ENCODE assay signal across 8 cellular contexts in the genomic region with DNA sequence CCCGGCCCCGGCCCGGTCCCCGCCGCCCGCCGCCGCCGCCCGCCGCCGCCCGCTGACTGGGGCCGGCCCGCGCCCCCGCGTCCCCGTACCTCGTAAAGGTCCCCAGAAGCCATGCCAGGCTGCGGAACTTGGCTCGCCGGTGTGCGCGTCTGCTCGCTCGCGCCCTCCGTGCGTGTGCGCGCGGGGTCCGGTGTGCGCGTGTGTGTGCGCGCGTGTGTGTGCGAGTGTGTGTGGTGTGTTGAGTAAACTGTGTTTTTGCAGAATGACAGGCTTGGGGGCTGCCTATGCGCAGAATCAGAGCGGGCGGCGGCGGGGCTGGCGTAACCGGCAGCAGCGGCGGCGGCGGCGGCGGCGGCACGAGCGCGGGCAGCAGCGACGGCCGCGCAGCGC. TPM values are rescaled to one million over a fixed set of nuclear protein-coding genes. Genes with fewer than 3 reads are reported as not detected.
DNase-seq lines count a peak whose midpoint lies in the region; TF ChIP-seq lines count a peak whose summit lies in the region.

No MANE protein-coding gene starts in this region.

- intact Hi-C loops in OCI-LY7 (cut with micrococcal nuclease; ENCODE audit: unreplicated experiment): no loop called here
- intact Hi-C loops in posterior cingulate gyrus (cut with DNase I): loop anchor here (2.0 kb wide), 1 partner anchor 263 kb away; a partner anchor contains a TSS

- H3K4me3 ChIP-seq in OCI-LY7 (ENCODE audit: low read depth, low read length, poor library complexity, severe bottlenecking) (peak overlapping the region; percentile 67), SJCRH30 (no peak overlapping the region)

- POLR2A ChIA-PET in OCI-LY7 (lab: Charles Lee): no interaction called here

- H3K79me2 ChIP-seq in OCI-LY7 (ENCODE audit: insufficient read depth, low read depth, low read length): no peaks in the 10 kb centered on the region

- peaks cover 12% of the 10 kb centered on the region for H3K36me3 Mint-ChIP-seq in HFFc6 (ENCODE audit: low read depth)

- CTCF ChIA-PET in OCI-LY7 (lab: Charles Lee; ENCODE audit: unreplicated experiment): no interaction called here

- TF ChIP-seq CTCF in GM10266 (IDR thresholded peaks at IDR 0.05; ENCODE audit: control insufficient read depth, insufficient read depth, low read depth, missing control alignments): no peak
- TF ChIP-seq CTCF in HFFc6 (IDR thresholded peaks at IDR 0.05): no peak
- TF ChIP-seq CTCF in OCI-LY7 (conservative IDR thresholded peaks at IDR 0.05; ENCODE audit: low read length): no peak

- H3K27me3 ChIP-seq in SJCRH30: no peaks in the 10 kb centered on the region

- H3K27ac ChIP-seq in OCI-LY7 (ENCODE audit: low read depth, low read length, poor library complexity, severe bottlenecking) (no peak overlapping the region), SJCRH30 (no peak overlapping the region)

- no peaks in the 10 kb centered on the region for H3K4me1 ChIP-seq in OCI-LY7 (ENCODE audit: insufficient read depth, low read length, poor library complexity, severe bottlenecking)
- no peaks in the 10 kb centered on the region for H3K4me1 ChIP-seq in SJCRH30

- H3K4me3 Mint-ChIP-seq in HFFc6: peak overlapping the region; percentile 90

- DNase-seq in GM10266 (ENCODE audit: extremely low spot score) (peak; percentile 66), HFFc6 (peak; percentile 66), OCI-LY7 (ENCODE audit: low spot score) (peak; percentile 32), germinal center (ENCODE audit: low spot score) (peak; percentile 61), posterior cingulate gyrus (peak; percentile 22 to 93 (median 52)), NCI-H1048 (lab: John Stamatoyannopoulos, UW) (no peak), SJCRH30 (no peak)
- DNase-seq in activated gamma-delta T cell treated with anti-CD3 and anti-CD28 coated beads, Interleukin-2, amount 50 U/mL, for 16 hours (ENCODE audit: low read depth): peak; percentile 25

- no peaks in the 10 kb centered on the region for H4K20me1 ChIP-seq in OCI-LY7 (ENCODE audit: insufficient read depth, low read length)

- H2AFZ ChIP-seq in OCI-LY7 (ENCODE audit: low read length): no peak overlapping the region

- no peaks in the 10 kb centered on the region for H3K9me3 ChIP-seq in OCI-LY7 (ENCODE audit: low read length)
- H3K9me3 ChIP-seq in SJCRH30 (replicated peaks): no peaks in the 10 kb centered on the region

- H3K4me1 Mint-ChIP-seq in HFFc6 (ENCODE audit: low read depth): peaks cover 30% of the 10 kb centered on the region

- no peaks in the 10 kb centered on the region for H3K36me3 ChIP-seq in OCI-LY7 (ENCODE audit: insufficient read depth, low read length)
- no peaks in the 10 kb centered on the region for H3K36me3 ChIP-seq in SJCRH30

- H3K27ac Mint-ChIP-seq in HFFc6: peak overlapping the region; percentile 82

- no TSS peak for BruUV-seq in OCI-LY7 (replicated peaks; lab: Mats Ljungman, UMichigan)

- no peaks in the 10 kb centered on the region for H3K27me3 Mint-ChIP-seq in HFFc6 (ENCODE audit: insufficient read depth)

- peak overlapping the region; percentile 65; the same call in 1 of the 2 replicates for H3K4me2 ChIP-seq in OCI-LY7 (ENCODE audit: low read length)

- no peaks in the 10 kb centered on the region for H3K9me2 ChIP-seq in OCI-LY7 (ENCODE audit: insufficient read depth, low read length)

- H3K9me3 Mint-ChIP-seq in HFFc6: no peaks in the 10 kb centered on the region

RNA-seq across cellular contexts. Expression of a gene that starts 0.3 kb away (rescaled TPM):
- 10 to 100 TPM; 15.4 to 22.5 (median 20.6) TPM for total RNA-seq in HFFc6 (2021; fragmentation: NEBNext Ultra II Directional; extraction: Animal tissue kit (Norgen Biotek cat#: 25700))
- total RNA-seq in OCI-LY7 (2014; rRNA removed; shearing (Covaris generic)): 0.33 and 0.98 TPM in 2 replicates
- 2.5 and 2.8 TPM in 2 replicates for total RNA-seq in OCI-LY7 (2022)
- total RNA-seq in SJCRH30 (2014; rRNA removed; shearing (Covaris generic)): 0.05 and 0.14 TPM in 2 replicates

Comparison
In these comparisons a context has a peak if more than half of its experiments do, and no peak if none do; other contexts are left out.
1. DNase-seq: peak in GM10266 (single experiment), HFFc6 (single experiment), OCI-LY7 (single experiment), activated gamma-delta T cell treated with anti-CD3 and anti-CD28 coated beads, Interleukin-2, amount 50 U/mL, for 16 hours (single experiment), germinal center (single experiment) and posterior cingulate gyrus (10 of 10); none in NCI-H1048 (single experiment) and SJCRH30 (0 of 2).
2. RNA of a gene that starts 0.3 kb away (total RNA-seq): 15.4 to 22.5 TPM in HFFc6; 0.33 to 2.8 TPM in OCI-LY7 and 0.05 to 0.14 TPM in SJCRH30; every median in the first group is over 4 times any median in the second.